In the genomic region with DNA sequence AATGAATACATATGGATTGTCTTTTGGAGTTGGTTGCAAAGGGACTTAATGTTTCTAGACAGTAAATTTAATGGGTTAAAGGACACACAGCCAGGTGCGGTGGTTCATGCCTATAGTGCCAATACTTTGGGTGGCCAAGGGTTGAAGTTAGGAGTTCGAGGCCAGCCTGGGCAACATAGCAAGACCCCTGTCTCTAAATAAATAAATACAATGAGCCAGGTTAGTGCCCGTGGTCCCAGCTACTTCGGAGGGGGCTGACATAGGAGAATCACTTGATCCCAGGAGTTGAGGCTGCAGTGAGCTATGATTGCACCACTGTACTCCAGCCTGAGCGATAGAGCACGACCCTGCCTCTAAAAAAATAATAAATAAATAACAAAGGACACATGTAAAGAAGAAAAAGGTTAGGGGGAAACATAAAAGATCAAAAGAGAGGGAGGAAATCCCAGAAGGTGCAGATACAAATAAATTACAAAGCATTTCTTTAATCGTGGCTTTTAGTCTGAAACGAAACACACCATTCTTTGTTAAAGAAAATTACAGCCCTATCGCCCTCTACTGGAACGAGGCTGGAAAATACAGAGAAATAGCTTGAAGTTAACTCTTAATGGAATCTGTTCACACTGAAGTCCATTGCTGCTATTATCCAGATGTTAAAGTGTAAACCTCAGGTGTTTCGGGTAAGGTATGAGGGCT, we compare ENCODE assay signal across 8 cellular contexts. TPM values are rescaled to one million over a fixed set of nuclear protein-coding genes. Genes with fewer than 3 reads are reported as not detected.
DNase-seq lines count a peak whose midpoint lies in the region; ATAC-seq and TF ChIP-seq lines count a peak whose summit lies in the region.

No MANE protein-coding gene starts in this region.

- H3K9ac ChIP-seq in SK-N-SH = no peak overlapping the region

- TF ChIP-seq CTCF in SK-N-SH (IDR thresholded peaks at IDR 0.05) = peak; percentile 64
- peak; percentile 35 for TF ChIP-seq CTCF in foreskin fibroblast (IDR thresholded peaks at IDR 0.05; ENCODE audit: low read depth, low read length)

- H3F3A ChIP-seq in SK-N-SH (replicated peaks; ENCODE audit: insufficient read depth) = peaks cover 16% of the 10 kb centered on the region

- H3K4me2 ChIP-seq in SK-N-SH = no peak overlapping the region

- H3K9me2 ChIP-seq in SK-N-SH = no peaks in the 10 kb centered on the region

- no peak for TF ChIP-seq EP300 in SK-N-SH (IDR thresholded peaks at IDR 0.05; ENCODE audit: borderline replicate concordance in 1 of 2, low read depth in 1 of 2, low read length in 1 of 2)

- peak; percentile 38 for ATAC-seq in sciatic nerve
- ATAC-seq in HG02588 (IDR thresholded peaks at IDR 0.05; ENCODE audit: unreplicated experiment) = no peak

- POLR2A ChIA-PET in SK-N-SH (lab: Yijun Ruan, JAX) = interaction anchor here (0.8 kb wide), 1 partner anchor 213 kb away, joined by 3 read pairs; no protein-coding TSS in a partner anchor

- H3K36me3 ChIP-seq in SK-N-SH (replicated peaks in 1 of 2; ENCODE audit: control insufficient read depth in 1 of 2, insufficient read depth in 2 of 2, low read length in 1 of 2) = peaks cover 20 to 32% of the 10 kb centered on the region in 2 experiments

- no peak overlapping the region for H3K27ac ChIP-seq in SK-N-SH (ENCODE audit: low read depth in 2 of 2, low read length in 1 of 2)

- H3K79me2 ChIP-seq in SK-N-SH (ENCODE audit: insufficient read depth) = no peaks in the 10 kb centered on the region

- intact Hi-C loops in sciatic nerve (cut with DNase I) = no loop called here

- H3K4me3 ChIP-seq in Jurkat, Clone E6-1 (ENCODE audit: low read length) = no peak overlapping the region
- H3K4me3 ChIP-seq in SK-N-SH (ENCODE audit: low read depth in 2 of 2, low read length in 1 of 2) = no peak overlapping the region
- no peak overlapping the region for H3K4me3 ChIP-seq in foreskin fibroblast (ENCODE audit: low read depth in 1 of 2, low read length in 2 of 2)

- peaks cover 7% of the 10 kb centered on the region; the same call in 1 of the 2 replicates for H4K20me1 ChIP-seq in SK-N-SH (ENCODE audit: insufficient read depth)

- peak; percentile 61 for TF ChIP-seq RAD21 in SK-N-SH (IDR thresholded peaks at IDR 0.05; ENCODE audit: low read length)

- WGBS in SK-N-SH (ENCODE audit: low lambda C conversion rate) = 58% methylated on average over 11 of the region's 11 CpGs

- H3K27me3 ChIP-seq in SK-N-SH (ENCODE audit: insufficient read depth) = no peaks in the 10 kb centered on the region

- CTCF ChIA-PET in SK-N-SH (lab: Yijun Ruan, JAX) = interaction anchor here (0.6 to 7.0 kb wide), 25 partner anchors 9 to 209 kb away, joined by 3 to 55 read pairs (median 3); a partner anchor contains a TSS

- peaks cover 0 to 15% of the 10 kb centered on the region in 2 experiments; a peak in 2 of 4 replicates for H3K4me1 ChIP-seq in SK-N-SH (ENCODE audit: control insufficient read depth in 1 of 2, insufficient read depth in 2 of 2, low read depth in 1 of 2, low read length in 1 of 2)

- H3K9me3 ChIP-seq in SK-N-SH = no peaks in the 10 kb centered on the region

- DNase-seq in SKM-1 treated with dmso at 0.1 percent for 144 hours (lab: John Stamatoyannopoulos, UW; ENCODE audit: unreplicated experiment) = peak; percentile 26
- DNase-seq in SKM-1 (lab: John Stamatoyannopoulos, UW; ENCODE audit: unreplicated experiment) = no peak
- peak; percentile 29 for DNase-seq in Jurkat, Clone E6-1 (ENCODE audit: low read depth, low spot score)
- peak; percentile 51 for DNase-seq in SK-N-SH
- peak in 1 of 2 donors; percentile 52 for DNase-seq in foreskin fibroblast
- no peak for DNase-seq in sciatic nerve (ENCODE audit: low spot score)
- no peak for DNase-seq in DMS153 treated with DMSO at 0.1 percent for 48 hours (lab: John Stamatoyannopoulos, UW; ENCODE audit: unreplicated experiment)

- no peak overlapping the region for H2AFZ ChIP-seq in SK-N-SH (ENCODE audit: low read depth)

TF ChIP-seq in SK-N-SH, 30 proteins besides CTCF, POLR2A, EP300 and RAD21:
- TF ChIP-seq YY1 (IDR thresholded peaks at IDR 0.05; ENCODE audit: low read depth) (no peak), SMC3 (IDR thresholded peaks at IDR 0.05; ENCODE audit: low read depth, low read length) (peak; percentile 16; the same call in 1 of the 2 replicates)

RNA-seq across cellular contexts. Expression of a gene that starts 42.6 kb away (rescaled TPM):
- polyA plus RNA-seq in Jurkat, Clone E6-1 (2012; ENCODE audit: insufficient read depth, insufficient read length) = not detected
- polyA plus RNA-seq in SK-N-SH (2012; rRNA removed) = 0.05 TPM in 1 of 2 replicates, not detected in the other
- 0.01 and 0.07 TPM in 2 replicates for polyA plus RNA-seq in SK-N-SH (2012; cell fraction: cytosol; rRNA removed)
- polyA plus RNA-seq in SK-N-SH (2012; cell fraction: nucleus; rRNA removed) = not detected in 2 replicates
- total RNA-seq in sciatic nerve = 0.80 TPM

Comparison
In these comparisons a context has a peak if more than half of its experiments do, and no peak if none do; other contexts are left out.
1. DNase-seq: peak in SKM-1 treated with dmso at 0.1 percent for 144 hours (single experiment), Jurkat, Clone E6-1 (single experiment) and SK-N-SH (single experiment); none in SKM-1 (single experiment), sciatic nerve (single experiment) and DMS153 treated with DMSO at 0.1 percent for 48 hours (single experiment).